1 cellular context compared by ENCODE assay signal in the genomic region with DNA sequence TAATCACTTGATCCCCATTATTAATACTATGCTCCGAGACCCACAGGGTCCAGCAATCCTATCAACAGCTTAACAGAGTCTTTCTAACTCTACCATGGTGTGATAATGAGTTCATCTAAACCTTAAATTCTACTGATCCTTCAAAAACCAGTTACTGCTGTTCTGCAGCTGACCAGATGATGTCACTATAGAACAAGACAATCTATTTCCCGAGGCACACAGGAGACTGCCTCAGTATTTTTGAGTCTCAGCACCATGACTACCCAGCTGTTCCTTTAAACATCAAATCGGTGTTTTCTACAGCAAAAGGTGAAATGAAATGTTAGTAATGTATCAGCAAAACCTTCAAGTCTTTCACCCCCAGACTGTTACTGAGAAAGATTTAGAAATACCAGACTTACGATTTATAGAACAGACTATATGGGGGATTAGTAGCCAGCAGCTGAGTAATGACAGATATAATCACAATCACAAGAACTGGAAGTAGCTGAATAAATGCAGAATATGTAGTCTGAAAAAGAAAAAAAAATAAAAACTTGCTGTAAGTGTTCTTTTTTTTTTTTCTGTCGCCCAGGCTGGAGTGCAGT.
TF ChIP-seq lines count a peak whose summit lies in the region.

No MANE protein-coding gene starts in this region.

TF ChIP-seq in H1, 55 proteins besides CTCF, POLR2A, EP300 and RAD21:
- no peak for TF ChIP-seq GTF2F1 (IDR thresholded peaks at IDR 0.05; ENCODE audit: borderline replicate concordance, low read depth, low read length)
- TF ChIP-seq, protein P1, sequence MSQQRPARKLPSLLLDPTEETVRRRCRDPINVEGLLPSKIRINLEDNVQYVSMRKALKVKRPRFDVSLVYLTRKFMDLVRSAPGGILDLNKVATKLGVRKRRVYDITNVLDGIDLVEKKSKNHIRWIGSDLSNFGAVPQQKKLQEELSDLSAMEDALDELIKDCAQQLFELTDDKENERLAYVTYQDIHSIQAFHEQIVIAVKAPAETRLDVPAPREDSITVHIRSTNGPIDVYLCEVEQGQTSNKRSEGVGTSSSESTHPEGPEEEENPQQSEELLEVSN (IDR thresholded peaks at IDR 0.05) = no peak
- TF ChIP-seq JUN (IDR thresholded peaks at IDR 0.05; ENCODE audit: low read depth, low read length) = peak; percentile 37; the same call in 1 of the 2 replicates
- peak in 1 of 2 experiments; percentile 52; a peak in 1 of 4 replicates for TF ChIP-seq SIN3A (conservative IDR thresholded peaks at IDR 0.05 in 1 of 2, IDR thresholded peaks at IDR 0.05 in 1 of 2; ENCODE audit: low read depth in 1 of 2, low read length in 2 of 2)
- no peak for TF ChIP-seq USF2 (IDR thresholded peaks at IDR 0.05; ENCODE audit: low read length)
- TF ChIP-seq JUND (IDR thresholded peaks at IDR 0.05; ENCODE audit: low read length) = peak; percentile 56
- no peak for TF ChIP-seq BCL11A (IDR thresholded peaks at IDR 0.05; ENCODE audit: low read depth in 2 of 2, low read length in 2 of 2)
- TF ChIP-seq CHD1 (IDR thresholded peaks at IDR 0.05; ENCODE audit: low read depth, low read length) = no peak
